1 cellular context compared by ENCODE assay signal in genomic region chr13:77389617-77389984, GRCh38.
TF ChIP-seq lines count a peak whose summit lies in the region.

No MANE protein-coding gene starts in this region.

TF ChIP-seq in GM12878, 131 proteins besides CTCF, POLR2A, EP300 and RAD21 (continued from another document and continues in another):
- TF ChIP-seq ZZZ3 (IDR thresholded peaks at IDR 0.05; ENCODE audit: control insufficient read depth, insufficient read length, low read depth) = no peak
- no peak for TF ChIP-seq YBX1 (IDR thresholded peaks at IDR 0.05)
- no peak for TF ChIP-seq SMC3 (IDR thresholded peaks at IDR 0.05; ENCODE audit: borderline replicate concordance, low read length)
- TF ChIP-seq ATF7 (IDR thresholded peaks at IDR 0.05; ENCODE audit: low read depth) = peak; percentile 38; the same call in 1 of the 2 replicates
- TF ChIP-seq RUNX3 (IDR thresholded peaks at IDR 0.05; ENCODE audit: low read length) = peak; percentile 43; the same call in 1 of the 2 replicates
- no peak for TF ChIP-seq FOS (IDR thresholded peaks at IDR 0.05; ENCODE audit: borderline replicate concordance, extremely low read depth, insufficient read length)
- TF ChIP-seq GABPA (IDR thresholded peaks at IDR 0.05; ENCODE audit: low read depth) = no peak
- TF ChIP-seq MEF2B (IDR thresholded peaks at IDR 0.05; ENCODE audit: partially characterized antibody, poor library complexity, severe bottlenecking) = peak; percentile 10
- no peak for TF ChIP-seq PAX8 (IDR thresholded peaks at IDR 0.05)
- TF ChIP-seq NRF1 (conservative IDR thresholded peaks at IDR 0.05; ENCODE audit: low read depth, low read length) = no peak
- no peak for TF ChIP-seq FOXM1 (IDR thresholded peaks at IDR 0.05; ENCODE audit: low read depth, low read length)
- no peak for TF ChIP-seq USF2 (IDR thresholded peaks at IDR 0.05; ENCODE audit: borderline replicate concordance, low read depth, low read length)
- TF ChIP-seq CUX1 (IDR thresholded peaks at IDR 0.05; ENCODE audit: insufficient replicate concordance, low read depth, low read length) = no peak
- peak; percentile 72; the same call in 1 of the 2 replicates for TF ChIP-seq ZNF217 (IDR thresholded peaks at IDR 0.05)
- peak; percentile 80; the same call in 1 of the 2 replicates for TF ChIP-seq JUND (IDR thresholded peaks at IDR 0.05; ENCODE audit: low read depth, low read length)
- TF ChIP-seq CHD4 (IDR thresholded peaks at IDR 0.05) = no peak
- no peak for TF ChIP-seq CEBPB (IDR thresholded peaks at IDR 0.05; ENCODE audit: borderline replicate concordance in 1 of 2, low read depth in 2 of 2, low read length in 2 of 2)
- no peak for TF ChIP-seq POLR2AphosphoS5 (IDR thresholded peaks at IDR 0.05; ENCODE audit: low read length)
- TF ChIP-seq ETV6 (conservative IDR thresholded peaks at IDR 0.05 in 1 of 2, IDR thresholded peaks at IDR 0.05 in 1 of 2; ENCODE audit: borderline replicate concordance in 1 of 2, low read depth in 1 of 2) = no peak
- no peak for TF ChIP-seq BHLHE40 (IDR thresholded peaks at IDR 0.05; ENCODE audit: borderline replicate concordance in 1 of 2, low read depth in 2 of 2, low read length in 1 of 2)
- TF ChIP-seq RFX5 (IDR thresholded peaks at IDR 0.05; ENCODE audit: low read depth, low read length) = no peak
- TF ChIP-seq BCL11A (IDR thresholded peaks at IDR 0.05; ENCODE audit: low read depth, low read length) = 0 out of 2 replicates have a peak, but pooled peaks have one; percentile 36
- TF ChIP-seq ESRRA (IDR thresholded peaks at IDR 0.05; ENCODE audit: low read length) = no peak
- TF ChIP-seq CHD1 (IDR thresholded peaks at IDR 0.05; ENCODE audit: low read depth, low read length) = no peak
- no peak for TF ChIP-seq SRF (IDR thresholded peaks at IDR 0.05; ENCODE audit: low read depth in 2 of 2, low read length in 2 of 2)
- TF ChIP-seq CBX5 (IDR thresholded peaks at IDR 0.05; ENCODE audit: low read depth) = no peak
- no peak for TF ChIP-seq MAX (IDR thresholded peaks at IDR 0.05; ENCODE audit: low read depth, low read length)
- TF ChIP-seq RELB (IDR thresholded peaks at IDR 0.05; ENCODE audit: low read depth) = no peak
- peak; percentile 23; the same call in 1 of the 2 replicates for TF ChIP-seq CREM (IDR thresholded peaks at IDR 0.05; ENCODE audit: low read depth)
- TF ChIP-seq TCF12 (IDR thresholded peaks at IDR 0.05; ENCODE audit: low read depth, low read length) = no peak
- no peak for TF ChIP-seq KLF5 (IDR thresholded peaks at IDR 0.05; ENCODE audit: partially characterized antibody)
- TF ChIP-seq LARP7 (IDR thresholded peaks at IDR 0.05) = no peak
- no peak for TF ChIP-seq BRCA1 (IDR thresholded peaks at IDR 0.05; ENCODE audit: low read depth, low read length)
- TF ChIP-seq ZSCAN29 (IDR thresholded peaks at IDR 0.05) = no peak
- TF ChIP-seq NR2F1 (conservative IDR thresholded peaks at IDR 0.05) = no peak; the same call in 1 of the 2 replicates
- TF ChIP-seq WRNIP1 (IDR thresholded peaks at IDR 0.05; ENCODE audit: borderline replicate concordance, low read depth, low read length) = no peak
- no peak for TF ChIP-seq SIX5 (IDR thresholded peaks at IDR 0.05; ENCODE audit: low read depth, low read length, severe bottlenecking)
- no peak; the same call in 1 of the 2 replicates for TF ChIP-seq MXI1 (IDR thresholded peaks at IDR 0.05; ENCODE audit: low read depth, low read length)
- no peak for TF ChIP-seq IRF3 (IDR thresholded peaks at IDR 0.05)
- TF ChIP-seq ASH2L (IDR thresholded peaks at IDR 0.05; ENCODE audit: borderline replicate concordance, low read depth) = no peak
- no peak for TF ChIP-seq ZNF687 (IDR thresholded peaks at IDR 0.05)
- no peak for TF ChIP-seq BCL3 (IDR thresholded peaks at IDR 0.05; ENCODE audit: borderline replicate concordance, insufficient read depth, low read depth, low read length, poor library complexity, severe bottlenecking)
- TF ChIP-seq SMARCA5 (IDR thresholded peaks at IDR 0.05) = no peak
- TF ChIP-seq ZNF24 (IDR thresholded peaks at IDR 0.05) = no peak
- no peak for TF ChIP-seq STAT3 (IDR thresholded peaks at IDR 0.05; ENCODE audit: low read depth, low read length)
- no peak for TF ChIP-seq PRDM15 (CRISPR knock-in tag; IDR thresholded peaks at IDR 0.05)
- peak; percentile 86 for TF ChIP-seq JUNB (IDR thresholded peaks at IDR 0.05)
- no peak for TF ChIP-seq TBL1XR1 (IDR thresholded peaks at IDR 0.05; ENCODE audit: low read depth, low read length)
- no peak for TF ChIP-seq CREB1 (IDR thresholded peaks at IDR 0.05; ENCODE audit: low read depth)
